ENCODE assay signal across 34 cellular contexts in genomic region chr1:73326663-73327062, GRCh38.
"Had no signal": no experiment of that assay in that cellular context is flagged by ENCODE, and none has a peak within 500 bp of the region (broad histone marks: within the 10 kb centered on the region; RNA-seq: fewer than 3 reads in every experiment).

No MANE protein-coding gene starts in this region.

- H3K4me3 ChIP-seq: ascending aorta had no signal

- H3K4me1 ChIP-seq: ascending aorta had no signal

- ATAC-seq: activated CD8-positive, alpha-beta T cell treated with anti-CD3 and anti-CD28 coated beads for 36 hours; activated naive CD8-positive, alpha-beta T cell treated with anti-CD3 and anti-CD28 coated beads, Interleukin-2, amount 50 U/mL, for 24 hours; activated T-cell treated with anti-CD3 and anti-CD28 coated beads, Interleukin-2, amount 50 U/mL, for 4 hours; activated T-cell treated with anti-CD3 and anti-CD28 coated beads, Interleukin-2, amount 50 U/mL, for 72 hours; activated T-helper 17 cell treated with anti-CD3 and anti-CD28 coated beads, Interleukin-2, amount 50 U/mL, for 72 hours; T-cell had no signal

- H3K27me3 ChIP-seq: ascending aorta had no signal

- DNase-seq: activated B cell treated with CpG ODN at 0.5 μM for 24 hours; activated CD4-positive, alpha-beta memory T cell treated with anti-CD3 and anti-CD28 coated beads for 36 hours; activated CD4-positive, alpha-beta T cell treated with anti-CD3 and anti-CD28 coated beads for 4 hours; activated CD4-positive, alpha-beta T cell treated with anti-CD3 and anti-CD28 coated beads, Interleukin-2, amount 10 ng/mL, durations not matched to agents 24 days and 14 days; activated CD4-positive, alpha-beta T cell treated with anti-CD3 and anti-CD28 coated beads, Interleukin-2, amount 50 U/mL, for 1 hour; activated CD4-positive, alpha-beta T cell treated with anti-CD3 and anti-CD28 coated beads, Interleukin-2, amount 50 U/mL, for 4 hours; activated CD4-positive, CD25-positive, alpha-beta regulatory T cell treated with anti-CD3 and anti-CD28 coated beads, Interleukin-2, amount 50 U/mL, for 72 hours; activated CD8-positive, alpha-beta memory T cell treated with anti-CD3 and anti-CD28 coated beads, Interleukin-2, amount 50 U/mL, for 4 hours; activated CD8-positive, alpha-beta T cell treated with anti-CD3 and anti-CD28 coated beads for 36 hours; activated effector memory CD4-positive, alpha-beta T cell treated with anti-CD3 and anti-CD28 coated beads, Interleukin-2, amount 50 U/mL, for 16 hours; activated gamma-delta T cell treated with Interleukin-2 at 50 U/mL for 16 hours; activated naive CD4-positive, alpha-beta T cell; activated naive CD4-positive, alpha-beta T cell treated with anti-CD3 and anti-CD28 coated beads for 36 hours; activated naive CD4-positive, alpha-beta T cell treated with anti-CD3 and anti-CD28 coated beads, Interleukin-2, amount 50 U/mL, for 16 hours; activated naive CD8-positive, alpha-beta T cell treated with anti-CD3 and anti-CD28 coated beads, Interleukin-2, amount 10 ng/mL, durations not matched to agents 7 days and 5 days; activated naive CD8-positive, alpha-beta T cell treated with anti-CD3 and anti-CD28 coated beads, Interleukin-2, amount 50 U/mL, for 24 hours; activated T-cell treated with anti-CD3 and anti-CD28 coated beads for 4 hours; activated T-cell treated with anti-CD3 and anti-CD28 coated beads, Interleukin-2, amount 50 U/mL, for 1 hour; activated T-cell treated with anti-CD3 and anti-CD28 coated beads, Interleukin-2, amount 50 U/mL, for 4 hours; activated T-cell treated with anti-CD3 and anti-CD28 coated beads, Interleukin-2, amount 50 U/mL, for 72 hours; amygdala; anterior cingulate cortex; central memory CD4-positive, alpha-beta T cell; T-cell; T-helper 2 cell; T-helper 9 cell had no signal

- H3K36me3 ChIP-seq: ascending aorta had no signal

- FAIRE-seq: TTC549 had no signal

- H3K4me1 Mint-ChIP-seq: activated B cell treated with CpG ODN at 0.5 μM for 24 hours; activated CD4-positive, alpha-beta T cell treated with anti-CD3 and anti-CD28 coated beads, Interleukin-2, amount 10 ng/mL, durations not matched to agents 24 days and 14 days; activated naive CD8-positive, alpha-beta T cell treated with anti-CD3 and anti-CD28 coated beads, Interleukin-2, amount 10 ng/mL, durations not matched to agents 7 days and 5 days; activated naive CD8-positive, alpha-beta T cell treated with anti-CD3 and anti-CD28 coated beads, Interleukin-2, amount 50 U/mL, for 24 hours; activated T-helper 17 cell treated with anti-CD3 and anti-CD28 coated beads, Interleukin-2, amount 50 U/mL, for 72 hours; brain; T-cell had no signal

- H3K4me3 Mint-ChIP-seq: activated B cell treated with CpG ODN at 0.5 μM for 24 hours; activated CD4-positive, alpha-beta memory T cell treated with anti-CD3 and anti-CD28 coated beads for 36 hours; activated CD4-positive, alpha-beta T cell treated with anti-CD3 and anti-CD28 coated beads, Interleukin-2, amount 10 ng/mL, durations not matched to agents 24 days and 14 days; activated CD8-positive, alpha-beta T cell treated with anti-CD3 and anti-CD28 coated beads for 36 hours; activated naive CD4-positive, alpha-beta T cell treated with anti-CD3 and anti-CD28 coated beads for 36 hours; activated naive CD8-positive, alpha-beta T cell; activated naive CD8-positive, alpha-beta T cell treated with anti-CD3 and anti-CD28 coated beads, Interleukin-2, amount 10 ng/mL, durations not matched to agents 7 days and 5 days; activated naive CD8-positive, alpha-beta T cell treated with anti-CD3 and anti-CD28 coated beads, Interleukin-2, amount 50 U/mL, for 24 hours; activated T-cell treated with anti-CD3 and anti-CD28 coated beads, Interleukin-2, amount 50 U/mL, for 4 hours; activated T-cell treated with anti-CD3 and anti-CD28 coated beads, Interleukin-2, amount 50 U/mL, for 72 hours; activated T-helper 1 cell treated with anti-CD3 and anti-CD28 coated beads, Interleukin-12 subunit alpha, Interleukin-12 subunit beta, Interleukin-2, Interleukin-4 antibody, amounts not matched to agents 30 ng/mL and 10 ng/mL and 1 ng/mL, durations not matched to agents 14 hours and 24 hours and 36 hours; activated T-helper 17 cell treated with anti-CD3 and anti-CD28 coated beads, Interleukin-2, amount 50 U/mL, for 72 hours; brain; T-cell; T-helper 2 cell treated with Interferon-gamma antibody and Interleukin-4, amounts not matched to agents 5 μg/mL and 100 μg/mL, for 36 hours had no signal

- H3K36me3 Mint-ChIP-seq: activated CD4-positive, alpha-beta memory T cell treated with anti-CD3 and anti-CD28 coated beads for 36 hours; activated naive CD8-positive, alpha-beta T cell; activated naive CD8-positive, alpha-beta T cell treated with anti-CD3 and anti-CD28 coated beads, Interleukin-2, amount 10 ng/mL, durations not matched to agents 7 days and 5 days; T-cell had no signal

- H3K27ac Mint-ChIP-seq: activated B cell treated with CpG ODN at 0.5 μM for 24 hours; activated CD4-positive, alpha-beta memory T cell treated with anti-CD3 and anti-CD28 coated beads for 36 hours; activated CD4-positive, alpha-beta T cell treated with anti-CD3 and anti-CD28 coated beads, Interleukin-2, amount 10 ng/mL, durations not matched to agents 24 days and 14 days; activated CD8-positive, alpha-beta T cell treated with anti-CD3 and anti-CD28 coated beads for 36 hours; activated naive CD4-positive, alpha-beta T cell treated with anti-CD3 and anti-CD28 coated beads for 36 hours; activated naive CD8-positive, alpha-beta T cell; activated naive CD8-positive, alpha-beta T cell treated with anti-CD3 and anti-CD28 coated beads, Interleukin-2, amount 10 ng/mL, durations not matched to agents 7 days and 5 days; activated naive CD8-positive, alpha-beta T cell treated with anti-CD3 and anti-CD28 coated beads, Interleukin-2, amount 50 U/mL, for 24 hours; activated T-cell treated with anti-CD3 and anti-CD28 coated beads, Interleukin-2, amount 50 U/mL, for 72 hours; activated T-helper 1 cell treated with anti-CD3 and anti-CD28 coated beads, Interleukin-12 subunit alpha, Interleukin-12 subunit beta, Interleukin-2, Interleukin-4 antibody, amounts not matched to agents 30 ng/mL and 10 ng/mL and 1 ng/mL, durations not matched to agents 14 hours and 24 hours and 36 hours; activated T-helper 17 cell treated with anti-CD3 and anti-CD28 coated beads, Interleukin-2, amount 50 U/mL, for 72 hours; brain; T-cell; T-helper 2 cell treated with Interferon-gamma antibody and Interleukin-4, amounts not matched to agents 5 μg/mL and 100 μg/mL, for 36 hours had no signal

- H3K27ac ChIP-seq: ascending aorta, VCaP had no signal

- H3K27me3 Mint-ChIP-seq: activated B cell treated with CpG ODN at 0.5 μM for 24 hours; activated CD4-positive, alpha-beta memory T cell treated with anti-CD3 and anti-CD28 coated beads for 36 hours; activated CD4-positive, alpha-beta T cell treated with anti-CD3 and anti-CD28 coated beads, Interleukin-2, amount 10 ng/mL, durations not matched to agents 24 days and 14 days; activated CD8-positive, alpha-beta T cell treated with anti-CD3 and anti-CD28 coated beads for 36 hours; activated naive CD8-positive, alpha-beta T cell; activated naive CD8-positive, alpha-beta T cell treated with anti-CD3 and anti-CD28 coated beads, Interleukin-2, amount 10 ng/mL, durations not matched to agents 7 days and 5 days; activated naive CD8-positive, alpha-beta T cell treated with anti-CD3 and anti-CD28 coated beads, Interleukin-2, amount 50 U/mL, for 24 hours; activated T-helper 17 cell treated with anti-CD3 and anti-CD28 coated beads, Interleukin-2, amount 50 U/mL, for 72 hours; T-cell had no signal
